31 cellular contexts compared by ENCODE assay signal in genomic region chr20:61849376-61849775, GRCh38.
"Had no signal": no experiment of that assay in that cellular context is flagged by ENCODE, and none has a peak within 500 bp of the region (broad histone marks: within the 10 kb centered on the region; RNA-seq: fewer than 3 reads in every experiment).

No MANE protein-coding gene starts in this region.

- H3K36me3 ChIP-seq: ascending aorta, brain microvascular endothelial cell, esophagus squamous epithelium, gastroesophageal sphincter, WERI-Rb-1 had no signal

- DNase-seq: activated B cell treated with CpG ODN at 0.5 μM for 24 hours; activated CD4-positive, alpha-beta memory T cell treated with anti-CD3 and anti-CD28 coated beads for 36 hours; activated CD4-positive, alpha-beta T cell treated with anti-CD3 and anti-CD28 coated beads for 36 hours; activated CD4-positive, alpha-beta T cell treated with anti-CD3 and anti-CD28 coated beads, Interleukin-2, amount 10 ng/mL, durations not matched to agents 24 days and 14 days; activated CD4-positive, CD25-positive, alpha-beta regulatory T cell treated with anti-CD3 and anti-CD28 coated beads, Interleukin-2, amount 50 U/mL, for 72 hours; activated CD8-positive, alpha-beta memory T cell treated with anti-CD3 and anti-CD28 coated beads, Interleukin-2, amount 10 ng/mL, durations not matched to agents 7 days and 5 days; activated CD8-positive, alpha-beta memory T cell treated with anti-CD3 and anti-CD28 coated beads, Interleukin-2, amount 50 U/mL, for 4 hours; activated CD8-positive, alpha-beta T cell treated with anti-CD3 and anti-CD28 coated beads, Interleukin-2, amount 10 ng/mL, durations not matched to agents 7 days and 5 days; activated gamma-delta T cell; activated naive CD4-positive, alpha-beta T cell; activated naive CD4-positive, alpha-beta T cell treated with anti-CD3 and anti-CD28 coated beads, Interleukin-2, amount 10 ng/mL, durations not matched to agents 7 days and 5 days; activated naive CD8-positive, alpha-beta T cell treated with anti-CD3 and anti-CD28 coated beads, Interleukin-2, amount 10 ng/mL, durations not matched to agents 7 days and 5 days; activated T-cell treated with anti-CD3 and anti-CD28 coated beads, Interleukin-2, amount 50 U/mL, for 24 hours; activated T-cell treated with anti-CD3 and anti-CD28 coated beads, Interleukin-2, amount 50 U/mL, for 72 hours; brain microvascular endothelial cell; cortex of kidney; dermis blood vessel endothelial cell; effector CD4-positive, alpha-beta T cell; esophagus squamous epithelium; foreskin melanocyte; T-helper 1 cell; T-helper 17 cell; T1000; WERI-Rb-1 had no signal

- H3K27ac ChIP-seq: ascending aorta, brain microvascular endothelial cell, epithelial cell of prostate, esophagus squamous epithelium, gastroesophageal sphincter, WERI-Rb-1 had no signal

- H3K4me3 ChIP-seq: ascending aorta, esophagus squamous epithelium, gastroesophageal sphincter had no signal

- H3K9me3 ChIP-seq: ascending aorta, esophagus squamous epithelium had no signal

- ATAC-seq: activated CD4-positive, alpha-beta T cell treated with anti-CD3 and anti-CD28 coated beads for 36 hours; activated CD8-positive, alpha-beta memory T cell treated with anti-CD3 and anti-CD28 coated beads, Interleukin-2, amount 10 ng/mL, durations not matched to agents 7 days and 5 days; activated CD8-positive, alpha-beta T cell treated with anti-CD3 and anti-CD28 coated beads, Interleukin-2, amount 10 ng/mL, durations not matched to agents 7 days and 5 days; activated naive CD4-positive, alpha-beta T cell treated with anti-CD3 and anti-CD28 coated beads, Interleukin-2, amount 50 U/mL, for 72 hours; activated T-cell treated with anti-CD3 and anti-CD28 coated beads, Interleukin-2, amount 50 U/mL, for 72 hours; gastroesophageal sphincter; T-helper 17 cell had no signal

- FAIRE-seq: colon, endometrium, endothelial cell of umbilical vein had no signal

- H3K27me3 ChIP-seq: ascending aorta, brain microvascular endothelial cell had no signal

- H3K4me1 ChIP-seq: ascending aorta, esophagus squamous epithelium, gastroesophageal sphincter had no signal
